Comparison of ENCODE assay signal across 1 cellular context in the genomic region with DNA sequence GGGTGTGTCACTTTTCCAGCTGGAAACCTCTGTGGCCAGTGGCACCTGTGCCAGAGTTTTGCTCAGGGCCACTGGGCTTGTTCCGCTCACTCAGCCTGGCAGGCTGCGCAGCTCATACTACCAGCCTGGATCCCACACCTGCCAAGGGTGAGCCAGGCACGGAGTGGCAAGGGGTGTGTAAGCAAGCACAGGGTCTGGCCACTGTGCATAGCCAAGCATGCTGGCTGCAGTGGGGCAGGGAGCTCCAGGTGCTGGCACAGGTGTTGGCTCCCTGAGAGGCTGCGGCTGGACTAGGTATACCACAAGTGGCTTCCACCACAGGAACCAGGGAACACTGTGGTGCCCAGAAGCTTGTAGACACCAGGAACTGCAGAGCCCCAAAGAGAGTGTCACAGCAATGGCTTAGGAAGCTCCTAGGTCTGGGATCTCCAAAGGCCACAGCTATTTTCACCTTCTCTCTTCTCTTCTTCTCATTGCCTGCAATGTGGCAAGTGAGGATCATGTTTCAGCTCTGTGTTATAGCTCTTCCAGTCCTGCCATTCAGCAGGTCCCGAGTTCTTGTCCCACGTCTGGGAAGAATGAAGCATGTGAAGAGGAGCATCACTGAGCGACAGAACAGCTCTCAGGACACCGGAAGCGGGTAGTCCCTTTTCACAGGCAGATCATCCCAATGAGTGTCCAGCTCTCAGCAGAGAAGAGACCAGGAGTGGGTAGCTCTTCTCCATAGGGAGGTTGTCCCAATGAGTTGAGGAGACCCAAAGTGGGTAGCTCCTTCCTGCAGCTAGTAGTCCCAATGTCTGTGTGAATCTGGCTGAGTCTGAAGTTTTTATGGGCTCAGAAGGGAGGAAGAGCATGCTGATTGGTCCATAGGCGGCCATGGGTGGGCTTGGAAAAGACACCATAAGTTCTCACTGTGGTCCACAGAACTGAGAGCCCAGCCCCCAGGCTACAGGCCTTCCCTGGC.
TF ChIP-seq lines count a peak whose summit lies in the region.

No MANE protein-coding gene starts in this region.

TF ChIP-seq in HEK293, 187 proteins besides CTCF, POLR2A, EP300 and RAD21 (continued from another document):
- TF ChIP-seq PRDM10 (tag by site-specific recombination; IDR thresholded peaks at IDR 0.05) (no peak), ZNF514 (tag by site-specific recombination; IDR thresholded peaks at IDR 0.05) (no peak), TRIM28 (IDR thresholded peaks at IDR 0.05; ENCODE audit: borderline replicate concordance, low read length) (peak; percentile 92; the same call in 1 of the 2 replicates)
TF ChIP-seq in HEK293: peak in this region for 3.
